ENCODE assay signal across 11 cellular contexts in genomic region chr14:68199465-68200145, GRCh38.
DNase-seq lines count a peak whose midpoint lies in the region; ATAC-seq lines count a peak whose summit lies in the region.
"Had no signal": no experiment of that assay in that cellular context is flagged by ENCODE, and none has a peak within 500 bp of the region (broad histone marks: within the 10 kb centered on the region; RNA-seq: fewer than 3 reads in every experiment).

No MANE protein-coding gene starts in this region.

- H3K27me3 ChIP-seq in adipocyte (replicated peaks; ENCODE audit: control insufficient read depth, insufficient read depth, low read length) (no peaks in the 10 kb centered on the region), trophoblast cell (ENCODE audit: insufficient read depth, low read length) (no peaks in the 10 kb centered on the region)
- H3K27me3 ChIP-seq: neutrophil had no signal

- no peaks in the 10 kb centered on the region for H3K79me2 ChIP-seq in trophoblast cell (ENCODE audit: control insufficient read depth, insufficient read depth, low read length, poor library complexity)

- H3K9ac ChIP-seq in adipocyte (ENCODE audit: low read length) (peak overlapping the region; percentile 50), trophoblast cell (ENCODE audit: low read length) (no peak overlapping the region)

- peak; percentile 89 for DNase-seq in Daoy (ENCODE audit: low read depth)
- DNase-seq in adipocyte (ENCODE audit: low read depth), result peak; percentile 66
- peak; percentile 60 for DNase-seq in left cardiac atrium
- DNase-seq in trophoblast cell, result no peak
- DNase-seq in NAMALWA (ENCODE audit: low spot score), result no peak
- DNase-seq in G401 (ENCODE audit: low spot score), result no peak
- no peak for DNase-seq in SKM-1 (lab: John Stamatoyannopoulos, UW; ENCODE audit: unreplicated experiment)
- DNase-seq: KBM-7, T-helper 9 cell had no signal

- no peaks in the 10 kb centered on the region for H3K9me3 ChIP-seq in adipocyte (ENCODE audit: control insufficient read depth, low read length)
- no peaks in the 10 kb centered on the region for H3K9me3 ChIP-seq in trophoblast cell (ENCODE audit: insufficient read depth, low read depth, low read length)
- H3K9me3 ChIP-seq: neutrophil had no signal

- H3K27ac ChIP-seq in trophoblast cell (ENCODE audit: low read depth, low read length), result peak overlapping the region; percentile 97
- H3K27ac ChIP-seq: neutrophil had no signal

- peak overlapping the region; percentile 94 for H2BK5ac ChIP-seq in trophoblast cell (ENCODE audit: low read depth, low read length, poor library complexity)

- intact Hi-C loops in left cardiac atrium (cut with DNase I), result no loop called here

- H4K91ac ChIP-seq in trophoblast cell (ENCODE audit: low read depth, low read length), result peak overlapping the region; percentile 50

- H3K18ac ChIP-seq in trophoblast cell (ENCODE audit: low read length), result no peak overlapping the region

- no peak overlapping the region for H2AFZ ChIP-seq in trophoblast cell (ENCODE audit: insufficient read depth, low read length, poor library complexity)

- H3K23ac ChIP-seq in trophoblast cell (ENCODE audit: low read length), result no peak overlapping the region

- ATAC-seq in left cardiac atrium, result peak; percentile 87 to 92
- ATAC-seq in HG03196 (IDR thresholded peaks at IDR 0.05; ENCODE audit: unreplicated experiment), result no peak

- WGBS in trophoblast cell (ENCODE audit: extremely low coverage, insufficient coverage, insufficient read length), result no CpG with 5 or more reads among the region's 8 CpGs

- H3K4me3 ChIP-seq in adipocyte (ENCODE audit: low read length), result peak overlapping the region; percentile 35
- H3K4me3 ChIP-seq in trophoblast cell (ENCODE audit: low read depth, low read length), result no peak overlapping the region

- H2BK120ac ChIP-seq in trophoblast cell (ENCODE audit: insufficient read depth, low read length, poor library complexity), result peak overlapping the region; percentile 72

- peaks cover 5% of the 10 kb centered on the region for H3K79me1 ChIP-seq in trophoblast cell (ENCODE audit: low read length)

- peak overlapping the region; percentile 73 for H3K14ac ChIP-seq in trophoblast cell (ENCODE audit: low read length)

- peak overlapping the region; percentile 84 for H4K8ac ChIP-seq in trophoblast cell (ENCODE audit: low read depth, low read length)

- H3K4me1 ChIP-seq in adipocyte (ENCODE audit: control insufficient read depth, insufficient read depth, low read length) (peaks cover 32% of the 10 kb centered on the region), trophoblast cell (ENCODE audit: control insufficient read depth in 1 of 2, insufficient read depth in 2 of 2, low read length in 2 of 2) (peaks cover 2 to 8% of the 10 kb centered on the region in 2 experiments)

- peak overlapping the region; percentile 55 for H2BK12ac ChIP-seq in trophoblast cell (ENCODE audit: low read length)

- no peak overlapping the region for H3K4me2 ChIP-seq in trophoblast cell (ENCODE audit: low read length)

- in situ Hi-C loops in G401 (cut with HindIII; ENCODE audit: low sequenced_read_pairs), result no loop called here

- H2AK5ac ChIP-seq in trophoblast cell (ENCODE audit: low read length), result no peak overlapping the region

- H3K36me3 ChIP-seq in adipocyte (ENCODE audit: control insufficient read depth, insufficient read depth, low read length, severe bottlenecking), result no peaks in the 10 kb centered on the region
- no peaks in the 10 kb centered on the region for H3K36me3 ChIP-seq in trophoblast cell (ENCODE audit: control insufficient read depth in 1 of 2, insufficient read depth in 2 of 2, low read length in 2 of 2)
- H3K36me3 ChIP-seq: neutrophil had no signal

- no peak overlapping the region for H3K4ac ChIP-seq in trophoblast cell (ENCODE audit: low read depth, low read length)

- H4K12ac ChIP-seq in trophoblast cell (ENCODE audit: low read depth, low read length), result no peak overlapping the region

Comparison
In these comparisons a context has a peak if more than half of its experiments do, and no peak if none do; other contexts are left out.
1. DNase-seq: peak in Daoy (single experiment), adipocyte (single experiment) and left cardiac atrium (single experiment); none in trophoblast cell (0 of 2), NAMALWA (single experiment), G401 (single experiment) and SKM-1 (single experiment).